Comparison of ENCODE assay signal across 13 cellular contexts in genomic region chr1:4267381-4268261, GRCh38.
DNase-seq lines count a peak whose midpoint lies in the region; ATAC-seq lines count a peak whose summit lies in the region.
"Had no signal": no experiment of that assay in that cellular context is flagged by ENCODE, and none has a peak within 500 bp of the region (broad histone marks: within the 10 kb centered on the region; RNA-seq: fewer than 3 reads in every experiment).

No MANE protein-coding gene starts in this region.

- H2BK15ac ChIP-seq in mesenchymal stem cell (ENCODE audit: low read depth, poor library complexity, severe bottlenecking), result no peak overlapping the region

- H3K14ac ChIP-seq in mesenchymal stem cell (ENCODE audit: low read length in 2 of 2), result no peak overlapping the region

- no peaks in the 10 kb centered on the region for H3K36me3 ChIP-seq in mesenchymal stem cell (ENCODE audit: control insufficient read depth in 1 of 2, insufficient read depth in 2 of 2, low read depth in 1 of 2, low read length in 2 of 2)
- H3K36me3 ChIP-seq: gastrocnemius medialis had no signal

- H3K79me1 ChIP-seq in mesenchymal stem cell (replicated peaks; ENCODE audit: low read length, poor library complexity, severe bottlenecking), result no peaks in the 10 kb centered on the region

- H3K23ac ChIP-seq in mesenchymal stem cell (ENCODE audit: low read length in 2 of 2), result no peak overlapping the region

- CTCF ChIA-PET in activated CD4-positive, alpha-beta memory T cell treated with anti-CD3 and anti-CD28 coated beads, Interleukin-2, amount 10 ng/mL, durations not matched to agents 7 days and 5 days (lab: Charles Lee), result no interaction called here

- no peaks in the 10 kb centered on the region for H3K36me3 Mint-ChIP-seq in activated CD4-positive, alpha-beta memory T cell treated with anti-CD3 and anti-CD28 coated beads, Interleukin-2, amount 10 ng/mL, durations not matched to agents 7 days and 5 days (ENCODE audit: low read depth)
- H3K36me3 Mint-ChIP-seq: CD4-positive, CD25-positive, alpha-beta regulatory T cell; stimulated activated effector memory CD8-positive, alpha-beta T cell treated with anti-CD3 and anti-CD28 coated beads, Interleukin-12 subunit alpha, Interleukin-12 subunit beta, amount 100 ng/mL, for 72 hours had no signal

- no peak overlapping the region for H3K4me2 ChIP-seq in mesenchymal stem cell (ENCODE audit: low read length, poor library complexity, severe bottlenecking)

- no peak overlapping the region for H2BK5ac ChIP-seq in mesenchymal stem cell (ENCODE audit: low read depth, low read length, poor library complexity, severe bottlenecking)

- WGBS in mesenchymal stem cell, result 48% methylated on average over 12 of the region's 12 CpGs

- H2BK12ac ChIP-seq in mesenchymal stem cell (ENCODE audit: low read length in 2 of 2), result no peak overlapping the region

- H3K4me1 ChIP-seq in mesenchymal stem cell (ENCODE audit: control insufficient read depth, insufficient read depth, low read depth, low read length), result no peaks in the 10 kb centered on the region
- H3K4me1 ChIP-seq: gastrocnemius medialis had no signal

- no peak overlapping the region for H3K4me3 Mint-ChIP-seq in activated CD4-positive, alpha-beta memory T cell treated with anti-CD3 and anti-CD28 coated beads, Interleukin-2, amount 10 ng/mL, durations not matched to agents 7 days and 5 days
- H3K4me3 Mint-ChIP-seq: CD4-positive, CD25-positive, alpha-beta regulatory T cell; stimulated activated effector memory CD8-positive, alpha-beta T cell treated with anti-CD3 and anti-CD28 coated beads, Interleukin-12 subunit alpha, Interleukin-12 subunit beta, amount 100 ng/mL, for 72 hours had no signal

- H4K8ac ChIP-seq in mesenchymal stem cell (ENCODE audit: low read length), result no peak overlapping the region

- H2AK5ac ChIP-seq in mesenchymal stem cell (ENCODE audit: low read length, severe bottlenecking), result no peak overlapping the region

- no peak overlapping the region for H3K9ac ChIP-seq in mesenchymal stem cell (ENCODE audit: low read length)

- H3K27me3 ChIP-seq in mesenchymal stem cell (ENCODE audit: control insufficient read depth in 1 of 2, insufficient read depth in 1 of 2, low read length in 2 of 2), result no peaks in the 10 kb centered on the region
- H3K27me3 ChIP-seq: gastrocnemius medialis had no signal

- no peaks in the 10 kb centered on the region for H3K27me3 Mint-ChIP-seq in activated CD4-positive, alpha-beta memory T cell treated with anti-CD3 and anti-CD28 coated beads, Interleukin-2, amount 10 ng/mL, durations not matched to agents 7 days and 5 days

- DNase-seq in iPS-NIHi7 (ENCODE audit: extremely low spot score), result peak; percentile 10
- DNase-seq in activated CD4-positive, alpha-beta memory T cell treated with anti-CD3 and anti-CD28 coated beads, Interleukin-2, amount 10 ng/mL, durations not matched to agents 7 days and 5 days, result no peak
- DNase-seq in mesenchymal stem cell, result no peak
- DNase-seq in medulla oblongata (ENCODE audit: extremely low spot score), result no peak
- DNase-seq in activated naive CD4-positive, alpha-beta T cell treated with anti-CD3 and anti-CD28 coated beads, Interleukin-2, amount 50 U/mL, for 16 hours, result no peak
- DNase-seq: activated T-cell treated with anti-CD3 and anti-CD28 coated beads, Interleukin-2, amount 50 U/mL, for 1 hour; gastrocnemius medialis; NCI-H510A treated with DMSO at 0.1 percent for 48 hours had no signal

- peaks cover 8% of the 10 kb centered on the region for H3K4me1 Mint-ChIP-seq in activated CD4-positive, alpha-beta memory T cell treated with anti-CD3 and anti-CD28 coated beads, Interleukin-2, amount 10 ng/mL, durations not matched to agents 7 days and 5 days
- H3K4me1 Mint-ChIP-seq: stimulated activated effector memory CD8-positive, alpha-beta T cell treated with anti-CD3 and anti-CD28 coated beads, Interleukin-12 subunit alpha, Interleukin-12 subunit beta, amount 100 ng/mL, for 72 hours had no signal

- no peak overlapping the region for H3K27ac Mint-ChIP-seq in activated CD4-positive, alpha-beta memory T cell treated with anti-CD3 and anti-CD28 coated beads, Interleukin-2, amount 10 ng/mL, durations not matched to agents 7 days and 5 days
- H3K27ac Mint-ChIP-seq: stimulated activated effector memory CD8-positive, alpha-beta T cell treated with anti-CD3 and anti-CD28 coated beads, Interleukin-12 subunit alpha, Interleukin-12 subunit beta, amount 100 ng/mL, for 72 hours had no signal

- H3K9me3 ChIP-seq in mesenchymal stem cell (ENCODE audit: control insufficient read depth, low read length), result peaks cover 2% of the 10 kb centered on the region
- H3K9me3 ChIP-seq: gastrocnemius medialis had no signal

- POLR2A ChIA-PET in activated CD4-positive, alpha-beta memory T cell treated with anti-CD3 and anti-CD28 coated beads, Interleukin-2, amount 10 ng/mL, durations not matched to agents 7 days and 5 days (lab: Charles Lee), result no interaction called here

- no peak overlapping the region for H2AFZ ChIP-seq in mesenchymal stem cell (ENCODE audit: low read depth, low read length)

- H3K4me3 ChIP-seq in mesenchymal stem cell (ENCODE audit: insufficient read depth in 1 of 2, low read depth in 1 of 2, low read length in 2 of 2), result no peak overlapping the region
- H3K4me3 ChIP-seq: gastrocnemius medialis had no signal

- H4K91ac ChIP-seq in mesenchymal stem cell (ENCODE audit: low read length), result no peak overlapping the region

- H3K4ac ChIP-seq in mesenchymal stem cell (ENCODE audit: low read depth in 1 of 2, low read length in 2 of 2), result no peak overlapping the region

- ATAC-seq in GM18517 (IDR thresholded peaks at IDR 0.05; ENCODE audit: unreplicated experiment), result peak; percentile 95
- peak; percentile 92 for ATAC-seq in GM21447 (IDR thresholded peaks at IDR 0.05; ENCODE audit: unreplicated experiment)
- peak; percentile 98 for ATAC-seq in HG03159 (IDR thresholded peaks at IDR 0.05; ENCODE audit: unreplicated experiment)
- ATAC-seq: gastrocnemius medialis; stimulated activated effector memory CD8-positive, alpha-beta T cell treated with anti-CD3 and anti-CD28 coated beads, Interleukin-12 subunit alpha, Interleukin-12 subunit beta, amount 100 ng/mL, for 72 hours had no signal

- no peak overlapping the region for H3K27ac ChIP-seq in mesenchymal stem cell (ENCODE audit: low read length, poor library complexity, severe bottlenecking)
- H3K27ac ChIP-seq: gastrocnemius medialis had no signal

- H3K9me3 Mint-ChIP-seq in activated CD4-positive, alpha-beta memory T cell treated with anti-CD3 and anti-CD28 coated beads, Interleukin-2, amount 10 ng/mL, durations not matched to agents 7 days and 5 days, result no peaks in the 10 kb centered on the region
- H3K9me3 Mint-ChIP-seq: CD4-positive, CD25-positive, alpha-beta regulatory T cell; stimulated activated effector memory CD8-positive, alpha-beta T cell treated with anti-CD3 and anti-CD28 coated beads, Interleukin-12 subunit alpha, Interleukin-12 subunit beta, amount 100 ng/mL, for 72 hours had no signal

- H2BK120ac ChIP-seq in mesenchymal stem cell (ENCODE audit: low read depth, low read length), result no peak overlapping the region

- no peak overlapping the region for H3K18ac ChIP-seq in mesenchymal stem cell (ENCODE audit: low read depth in 1 of 2, low read length in 2 of 2)
